In genomic region chr2:230425377-230425776, GRCh38 we compare ENCODE assay signal across 2 cellular contexts.
TF ChIP-seq lines count a peak whose summit lies in the region.

No MANE protein-coding gene starts in this region.

TF ChIP-seq in GM23338, 12 proteins besides CTCF, POLR2A, EP300 and RAD21:
- TF ChIP-seq STAT1 (IDR thresholded peaks at IDR 0.05; ENCODE audit: unreplicated experiment) (no peak), JUNB (IDR thresholded peaks at IDR 0.05; ENCODE audit: unreplicated experiment) (no peak), CREB1 (CRISPR knock-in tag; IDR thresholded peaks at IDR 0.05; ENCODE audit: low read depth) (no peak), ZNF114 (CRISPR knock-in tag; IDR thresholded peaks at IDR 0.05) (no peak), NANOG (IDR thresholded peaks at IDR 0.05; ENCODE audit: borderline replicate concordance) (no peak), ZNF462 (CRISPR knock-in tag; IDR thresholded peaks at IDR 0.05) (no peak), REST (IDR thresholded peaks at IDR 0.05; ENCODE audit: unreplicated experiment) (no peak), EZH2 (IDR thresholded peaks at IDR 0.05; ENCODE audit: low read depth, unreplicated experiment) (no peak), EZH2phosphoT487 (IDR thresholded peaks at IDR 0.05; ENCODE audit: unreplicated experiment) (no peak), POLR2AphosphoS5 (IDR thresholded peaks at IDR 0.05; ENCODE audit: low read depth) (no peak), ZNF331 (CRISPR knock-in tag; IDR thresholded peaks at IDR 0.05; ENCODE audit: low read depth) (no peak)
- TF ChIP-seq, protein P1, sequence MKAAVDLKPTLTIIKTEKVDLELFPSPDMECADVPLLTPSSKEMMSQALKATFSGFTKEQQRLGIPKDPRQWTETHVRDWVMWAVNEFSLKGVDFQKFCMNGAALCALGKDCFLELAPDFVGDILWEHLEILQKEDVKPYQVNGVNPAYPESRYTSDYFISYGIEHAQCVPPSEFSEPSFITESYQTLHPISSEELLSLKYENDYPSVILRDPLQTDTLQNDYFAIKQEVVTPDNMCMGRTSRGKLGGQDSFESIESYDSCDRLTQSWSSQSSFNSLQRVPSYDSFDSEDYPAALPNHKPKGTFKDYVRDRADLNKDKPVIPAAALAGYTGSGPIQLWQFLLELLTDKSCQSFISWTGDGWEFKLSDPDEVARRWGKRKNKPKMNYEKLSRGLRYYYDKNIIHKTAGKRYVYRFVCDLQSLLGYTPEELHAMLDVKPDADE (IDR thresholded peaks at IDR 0.05): no peak
TF ChIP-seq in GM23338: peak in this region for 0.

TF ChIP-seq in GM12878, 131 proteins besides CTCF, POLR2A, EP300 and RAD21:
- TF ChIP-seq CREB1 (IDR thresholded peaks at IDR 0.05; ENCODE audit: low read depth) (no peak), SMC3 (IDR thresholded peaks at IDR 0.05; ENCODE audit: borderline replicate concordance, low read length) (no peak), TAF1 (IDR thresholded peaks at IDR 0.05; ENCODE audit: borderline replicate concordance, low read depth, low read length) (no peak), RELB (IDR thresholded peaks at IDR 0.05; ENCODE audit: low read depth) (no peak), FOS (IDR thresholded peaks at IDR 0.05; ENCODE audit: borderline replicate concordance, extremely low read depth, insufficient read length) (no peak), MXI1 (IDR thresholded peaks at IDR 0.05; ENCODE audit: low read depth, low read length) (no peak), CEBPZ (IDR thresholded peaks at IDR 0.05; ENCODE audit: low read depth, low read length) (no peak), ATF7 (IDR thresholded peaks at IDR 0.05; ENCODE audit: low read depth) (no peak), BCL3 (IDR thresholded peaks at IDR 0.05; ENCODE audit: borderline replicate concordance, insufficient read depth, low read depth, low read length, poor library complexity, severe bottlenecking) (no peak), STAT1 (conservative IDR thresholded peaks at IDR 0.05) (no peak), PML (IDR thresholded peaks at IDR 0.05; ENCODE audit: low read length) (no peak), RBBP5 (conservative IDR thresholded peaks at IDR 0.05) (no peak), HSF1 (IDR thresholded peaks at IDR 0.05; ENCODE audit: low read depth, low read length) (no peak), DPF2 (IDR thresholded peaks at IDR 0.05) (no peak), POLR2AphosphoS5 (IDR thresholded peaks at IDR 0.05; ENCODE audit: low read length) (no peak), GATAD2B (conservative IDR thresholded peaks at IDR 0.05; ENCODE audit: low read depth) (no peak)
- TF ChIP-seq, protein P2, sequence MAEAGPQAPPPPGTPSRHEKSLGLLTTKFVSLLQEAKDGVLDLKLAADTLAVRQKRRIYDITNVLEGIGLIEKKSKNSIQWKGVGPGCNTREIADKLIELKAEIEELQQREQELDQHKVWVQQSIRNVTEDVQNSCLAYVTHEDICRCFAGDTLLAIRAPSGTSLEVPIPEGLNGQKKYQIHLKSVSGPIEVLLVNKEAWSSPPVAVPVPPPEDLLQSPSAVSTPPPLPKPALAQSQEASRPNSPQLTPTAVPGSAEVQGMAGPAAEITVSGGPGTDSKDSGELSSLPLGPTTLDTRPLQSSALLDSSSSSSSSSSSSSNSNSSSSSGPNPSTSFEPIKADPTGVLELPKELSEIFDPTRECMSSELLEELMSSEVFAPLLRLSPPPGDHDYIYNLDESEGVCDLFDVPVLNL (IDR thresholded peaks at IDR 0.05; ENCODE audit: low read depth, low read length): no peak
